ENCODE assay signal across 8 cellular contexts in genomic region chr22:38700271-38700788, GRCh38. TPM values are rescaled to one million over a fixed set of nuclear protein-coding genes. Genes with fewer than 3 reads are reported as not detected.
DNase-seq lines count a peak whose midpoint lies in the region.

No MANE protein-coding gene starts in this region.

- H3K9me3 ChIP-seq in iPS-18a (ENCODE audit: control insufficient read depth, low read depth, low read length) (no peaks in the 10 kb centered on the region), skeletal muscle satellite cell (replicated peaks; ENCODE audit: low read length) (no peaks in the 10 kb centered on the region)

- peaks cover 27% of the 10 kb centered on the region for H3K4me1 ChIP-seq in iPS-18a (ENCODE audit: control insufficient read depth, low read depth, low read length)
- H3K4me1 ChIP-seq in skeletal muscle satellite cell (ENCODE audit: control insufficient read depth, insufficient read depth, low read length), result peaks cover 49% of the 10 kb centered on the region

- H3K4me3 ChIP-seq in iPS-18a (ENCODE audit: low read length), result peak overlapping the region; percentile 59
- peak overlapping the region; percentile 91 for H3K4me3 ChIP-seq in skeletal muscle satellite cell (ENCODE audit: low read length)

- H3K4me3 Mint-ChIP-seq in activated naive CD4-positive, alpha-beta T cell treated with anti-CD3 and anti-CD28 coated beads for 36 hours, result peak overlapping the region; percentile 91

- intact Hi-C loops in activated naive CD4-positive, alpha-beta T cell treated with anti-CD3 and anti-CD28 coated beads for 36 hours (cut with micrococcal nuclease), result loop anchor here (10.0 kb wide), 2 partner anchors 284 to 306 kb away; partner anchors contain the start of gene APOBEC3B

- peaks cover 23% of the 10 kb centered on the region for H3K36me3 Mint-ChIP-seq in activated naive CD4-positive, alpha-beta T cell treated with anti-CD3 and anti-CD28 coated beads for 36 hours (ENCODE audit: low read depth)

- CTCF ChIA-PET in activated naive CD4-positive, alpha-beta T cell treated with anti-CD3 and anti-CD28 coated beads for 36 hours (lab: Charles Lee), result interaction anchor here (1.7 to 5.6 kb wide), 2 partner anchors 16 to 19 kb away, joined by 7 to 33 read pairs; partner anchors contain the start of gene TOMM22

- peak overlapping the region; percentile 90 for H3K4me2 ChIP-seq in skeletal muscle satellite cell (ENCODE audit: low read length)

- peaks cover 59% of the 10 kb centered on the region for H3K4me1 Mint-ChIP-seq in activated naive CD4-positive, alpha-beta T cell treated with anti-CD3 and anti-CD28 coated beads for 36 hours (ENCODE audit: low read depth)

- peak; percentile 37 for DNase-seq in activated naive CD4-positive, alpha-beta T cell treated with anti-CD3 and anti-CD28 coated beads for 36 hours
- no peak for DNase-seq in activated naive CD4-positive, alpha-beta T cell treated with Interleukin-2 at 50 U/mL for 16 hours
- DNase-seq in LoVo (ENCODE audit: low spot score) (peak; percentile 73), A172 (ENCODE audit: low spot score) (no peak), NCI-H774 (lab: John Stamatoyannopoulos, UW) (no peak)

- no peaks in the 10 kb centered on the region for H3K27me3 Mint-ChIP-seq in activated naive CD4-positive, alpha-beta T cell treated with anti-CD3 and anti-CD28 coated beads for 36 hours (ENCODE audit: low read depth)

- H3K9ac ChIP-seq in iPS-18a (ENCODE audit: low read length) (peak overlapping the region; percentile 74), skeletal muscle satellite cell (ENCODE audit: low read depth, low read length) (peak overlapping the region; percentile 99)

- H3K9me3 Mint-ChIP-seq in activated naive CD4-positive, alpha-beta T cell treated with anti-CD3 and anti-CD28 coated beads for 36 hours, result no peaks in the 10 kb centered on the region

- H3K27me3 ChIP-seq in iPS-18a (ENCODE audit: control insufficient read depth, insufficient read depth, low read length) (no peaks in the 10 kb centered on the region), skeletal muscle satellite cell (ENCODE audit: control insufficient read depth, insufficient read depth, low read length) (no peaks in the 10 kb centered on the region)

- peak overlapping the region; percentile 93 for H3K27ac Mint-ChIP-seq in activated naive CD4-positive, alpha-beta T cell treated with anti-CD3 and anti-CD28 coated beads for 36 hours

- H3K27ac ChIP-seq in angular gyrus (ENCODE audit: low read depth, low read length), result peak overlapping the region; percentile 91
- H3K27ac ChIP-seq in iPS-18a (ENCODE audit: low read length), result no peak overlapping the region

- H3K36me3 ChIP-seq in iPS-18a (ENCODE audit: control insufficient read depth, low read depth, low read length), result no peaks in the 10 kb centered on the region
- peaks cover 5% of the 10 kb centered on the region for H3K36me3 ChIP-seq in skeletal muscle satellite cell (ENCODE audit: insufficient read depth, low read length)

RNA-seq across cellular contexts. Expression of gene JOSD1, which starts 0.4 kb away (rescaled TPM):
- total RNA-seq in activated naive CD4-positive, alpha-beta T cell treated with anti-CD3 and anti-CD28 coated beads for 36 hours, result 10 to 100 TPM; 48.9 to 54.3 TPM
- 38.8 and 43.0 TPM in 2 replicates for total RNA-seq in skeletal muscle satellite cell (2012; rRNA removed)
- total RNA-seq in A172 (2014; rRNA removed; shearing (Covaris generic)), result 43.3 and 44.5 TPM in 2 replicates

RNA-seq across cellular contexts. Expression of gene GTPBP1, which starts 5.4 kb away (rescaled TPM):
- 100 to 1,000 TPM in 1 of 2 experiments, 10 to 100 TPM in 1; 98.9 to 107 TPM for total RNA-seq in activated naive CD4-positive, alpha-beta T cell treated with anti-CD3 and anti-CD28 coated beads for 36 hours
- total RNA-seq in skeletal muscle satellite cell (2012; rRNA removed), result 19.4 and 21.0 TPM in 2 replicates
- total RNA-seq in A172 (2014; rRNA removed; shearing (Covaris generic)), result 8.3 and 16.1 TPM in 2 replicates

RNA-seq across cellular contexts. Expression of gene TOMM22, which starts 18.6 kb away (rescaled TPM):
- 100 to 1,000 TPM; 151 to 154 TPM for total RNA-seq in activated naive CD4-positive, alpha-beta T cell treated with anti-CD3 and anti-CD28 coated beads for 36 hours
- total RNA-seq in skeletal muscle satellite cell (2012; rRNA removed), result 101 and 106 TPM in 2 replicates
- total RNA-seq in A172 (2014; rRNA removed; shearing (Covaris generic)), result 58.0 and 67.7 TPM in 2 replicates

RNA-seq across cellular contexts. Expression of gene CBY1, which starts 43.9 kb away (rescaled TPM):
- total RNA-seq in activated naive CD4-positive, alpha-beta T cell treated with anti-CD3 and anti-CD28 coated beads for 36 hours, result 1 to 10 TPM; 8.8 to 9.4 TPM
- 11.1 and 16.0 TPM in 2 replicates for total RNA-seq in skeletal muscle satellite cell (2012; rRNA removed)
- total RNA-seq in A172 (2014; rRNA removed; shearing (Covaris generic)), result 15.9 and 25.9 TPM in 2 replicates

RNA-seq across cellular contexts. Expression of gene FAM227A, which starts 44.1 kb away (rescaled TPM):
- under 1 TPM; 0.35 to 0.36 TPM for total RNA-seq in activated naive CD4-positive, alpha-beta T cell treated with anti-CD3 and anti-CD28 coated beads for 36 hours
- total RNA-seq in skeletal muscle satellite cell (2012; rRNA removed), result 1.3 and 3.9 TPM in 2 replicates
- total RNA-seq in A172 (2014; rRNA removed; shearing (Covaris generic)), result 0.83 and 2.5 TPM in 2 replicates

Comparison
In these comparisons a context has a peak if more than half of its experiments do, and no peak if none do; other contexts are left out.
1. DNase-seq: peak in activated naive CD4-positive, alpha-beta T cell treated with anti-CD3 and anti-CD28 coated beads for 36 hours (single experiment) and LoVo (single experiment); none in activated naive CD4-positive, alpha-beta T cell treated with Interleukin-2 at 50 U/mL for 16 hours (single experiment), A172 (single experiment) and NCI-H774 (single experiment).